In genomic region chr7:30310674-30311362, GRCh38 we compare ENCODE assay signal across 1 cellular context.
TF ChIP-seq lines count a peak whose summit lies in the region.

No MANE protein-coding gene starts in this region.

TF ChIP-seq in IMR-90, 13 proteins besides CTCF, POLR2A, EP300 and RAD21 (continued from another document):
- TF ChIP-seq SMC3 (IDR thresholded peaks at IDR 0.05; ENCODE audit: low read depth, low read length) (no peak), RCOR1 (IDR thresholded peaks at IDR 0.05; ENCODE audit: insufficient replicate concordance, low read length) (no peak), MAZ (IDR thresholded peaks at IDR 0.05; ENCODE audit: borderline replicate concordance, low read depth, low read length) (no peak), BHLHE40 (IDR thresholded peaks at IDR 0.05; ENCODE audit: low read depth, low read length) (no peak), NFE2L2 (IDR thresholded peaks at IDR 0.05; ENCODE audit: low read depth, low read length) (no peak), FOS (IDR thresholded peaks at IDR 0.05; ENCODE audit: low read depth, low read length) (no peak), CEBPB (IDR thresholded peaks at IDR 0.05; ENCODE audit: low read depth, low read length) (no peak), MAFK (IDR thresholded peaks at IDR 0.05; ENCODE audit: low read depth, low read length) (no peak), CHD1 (IDR thresholded peaks at IDR 0.05; ENCODE audit: low read depth, low read length) (no peak), MXI1 (IDR thresholded peaks at IDR 0.05; ENCODE audit: borderline replicate concordance, low read depth, low read length) (no peak)
- TF ChIP-seq, protein P1, sequence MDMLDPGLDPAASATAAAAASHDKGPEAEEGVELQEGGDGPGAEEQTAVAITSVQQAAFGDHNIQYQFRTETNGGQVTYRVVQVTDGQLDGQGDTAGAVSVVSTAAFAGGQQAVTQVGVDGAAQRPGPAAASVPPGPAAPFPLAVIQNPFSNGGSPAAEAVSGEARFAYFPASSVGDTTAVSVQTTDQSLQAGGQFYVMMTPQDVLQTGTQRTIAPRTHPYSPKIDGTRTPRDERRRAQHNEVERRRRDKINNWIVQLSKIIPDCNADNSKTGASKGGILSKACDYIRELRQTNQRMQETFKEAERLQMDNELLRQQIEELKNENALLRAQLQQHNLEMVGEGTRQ (IDR thresholded peaks at IDR 0.05; ENCODE audit: low read depth, low read length): no peak
- TF ChIP-seq, protein P2, sequence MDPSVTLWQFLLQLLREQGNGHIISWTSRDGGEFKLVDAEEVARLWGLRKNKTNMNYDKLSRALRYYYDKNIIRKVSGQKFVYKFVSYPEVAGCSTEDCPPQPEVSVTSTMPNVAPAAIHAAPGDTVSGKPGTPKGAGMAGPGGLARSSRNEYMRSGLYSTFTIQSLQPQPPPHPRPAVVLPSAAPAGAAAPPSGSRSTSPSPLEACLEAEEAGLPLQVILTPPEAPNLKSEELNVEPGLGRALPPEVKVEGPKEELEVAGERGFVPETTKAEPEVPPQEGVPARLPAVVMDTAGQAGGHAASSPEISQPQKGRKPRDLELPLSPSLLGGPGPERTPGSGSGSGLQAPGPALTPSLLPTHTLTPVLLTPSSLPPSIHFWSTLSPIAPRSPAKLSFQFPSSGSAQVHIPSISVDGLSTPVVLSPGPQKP (IDR thresholded peaks at IDR 0.05; ENCODE audit: borderline replicate concordance, low read depth, low read length): no peak
TF ChIP-seq in IMR-90: peak in this region for 0.
